In the genomic region with DNA sequence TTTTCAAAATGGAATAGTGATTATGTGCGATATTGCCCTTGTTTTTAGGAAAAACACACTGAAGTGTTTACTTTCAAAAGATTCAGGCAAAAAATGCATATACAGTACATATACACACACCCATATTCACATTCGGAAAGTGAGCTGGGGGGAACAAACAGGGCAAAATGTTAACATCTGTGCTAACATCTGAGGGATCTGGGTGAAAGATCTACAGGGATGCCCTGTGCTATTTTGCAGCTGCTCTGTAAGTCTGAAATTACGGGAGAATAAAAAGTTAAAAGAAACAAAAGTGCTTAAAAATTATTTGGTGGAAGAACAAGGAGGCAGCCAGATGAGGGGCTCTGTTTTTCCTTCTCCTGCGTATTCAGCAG, we compare ENCODE assay signal across 7 cellular contexts. TPM values are rescaled to one million over a fixed set of nuclear protein-coding genes. Genes with fewer than 3 reads are reported as not detected.
DNase-seq lines count a peak whose midpoint lies in the region; ATAC-seq, FAIRE-seq and TF ChIP-seq lines count a peak whose summit lies in the region.

No MANE protein-coding gene starts in this region.

- peaks cover 11% of the 10 kb centered on the region for H3K4me1 Mint-ChIP-seq in stimulated activated naive CD8-positive, alpha-beta T cell treated with anti-CD3 and anti-CD28 coated beads, Interleukin-15, amount 100 ng/mL, for 72 hours

- H3K27me3 Mint-ChIP-seq in stimulated activated naive CD8-positive, alpha-beta T cell treated with anti-CD3 and anti-CD28 coated beads, Interleukin-15, amount 100 ng/mL, for 72 hours: peaks cover 46% of the 10 kb centered on the region

- no peak overlapping the region for H3K27ac Mint-ChIP-seq in stimulated activated naive CD8-positive, alpha-beta T cell treated with anti-CD3 and anti-CD28 coated beads, Interleukin-15, amount 100 ng/mL, for 72 hours

- ATAC-seq in HG02852 (IDR thresholded peaks at IDR 0.05; ENCODE audit: unreplicated experiment) (peak; percentile 3), HG03460 (IDR thresholded peaks at IDR 0.05; ENCODE audit: unreplicated experiment) (no peak)
- ATAC-seq in stimulated activated naive CD8-positive, alpha-beta T cell treated with anti-CD3 and anti-CD28 coated beads, Interleukin-15, amount 100 ng/mL, for 72 hours: no peak

- H3K9me3 Mint-ChIP-seq in stimulated activated naive CD8-positive, alpha-beta T cell treated with anti-CD3 and anti-CD28 coated beads, Interleukin-15, amount 100 ng/mL, for 72 hours: no peaks in the 10 kb centered on the region

- intact Hi-C loops in ascending aorta (cut with DNase I): loop anchor here (1.0 to 10.0 kb wide), 6 partner anchors 14 to 1898 kb away; partner anchors contain the start of genes APMAP, GZF1 and NAPB
- intact Hi-C loops in kidney (cut with DNase I): no loop called here

- TF ChIP-seq CTCF in ascending aorta (IDR thresholded peaks at IDR 0.05): no peak
- TF ChIP-seq CTCF in kidney (IDR thresholded peaks at IDR 0.05; ENCODE audit: borderline replicate concordance, extremely low read depth, insufficient read depth): no peak

- FAIRE-seq in kidney (lab: Jason Lieb, UNC): no peak

- H3K27ac ChIP-seq in ascending aorta (peak overlapping the region; percentile 91 to 99), kidney (ENCODE audit: low read depth in 2 of 2, low read length in 2 of 2) (peak overlapping the region; percentile 80 to 83)

- H3K9ac ChIP-seq in kidney (ENCODE audit: low read length in 2 of 2): peak overlapping the region; percentile 61 to 78

- H3K4me1 ChIP-seq in ascending aorta: peaks cover 10 to 22% of the 10 kb centered on the region in 2 donors
- H3K4me1 ChIP-seq in kidney (ENCODE audit: control insufficient read depth in 1 of 2, insufficient read depth in 1 of 2, low read depth in 1 of 2, low read length in 2 of 2): peaks cover 17 to 21% of the 10 kb centered on the region in 2 donors

- H3K4me3 ChIP-seq in ascending aorta (peak overlapping the region; percentile 89 to 94), kidney (ENCODE audit: low read length in 2 of 2) (peak overlapping the region; percentile 70 to 76)

- H3K36me3 ChIP-seq in ascending aorta (peaks cover 25 to 32% of the 10 kb centered on the region in 2 donors), kidney (ENCODE audit: control insufficient read depth in 1 of 2, insufficient read depth in 2 of 2, low read length in 2 of 2) (peaks cover 4 to 15% of the 10 kb centered on the region in 2 donors)

- H3K27me3 ChIP-seq in ascending aorta: no peaks in the 10 kb centered on the region

- DNase-seq in ascending aorta (ENCODE audit: low spot score in 2 of 2) (no peak), kidney (no peak)
- DNase-seq in stimulated activated naive CD8-positive, alpha-beta T cell treated with anti-CD3 and anti-CD28 coated beads, Interleukin-15, amount 100 ng/mL, for 72 hours: no peak
- DNase-seq in activated effector memory CD4-positive, alpha-beta T cell treated with anti-CD3 and anti-CD28 coated beads, Interleukin-2, amount 50 U/mL, for 16 hours: no peak
- DNase-seq in stimulated activated CD4-positive, alpha-beta T cell treated with anti-CD3 and anti-CD28 coated beads, Interleukin-2, amount 100 ng/mL, for 48 hours: no peak

- H3K4me3 Mint-ChIP-seq in stimulated activated naive CD8-positive, alpha-beta T cell treated with anti-CD3 and anti-CD28 coated beads, Interleukin-15, amount 100 ng/mL, for 72 hours: peak overlapping the region; percentile 53 to 74

- H3K9me3 ChIP-seq in ascending aorta (no peaks in the 10 kb centered on the region), kidney (ENCODE audit: control insufficient read depth in 1 of 2, low read length in 2 of 2) (no peaks in the 10 kb centered on the region)

RNA-seq across cellular contexts. Expression of gene CST3, which starts 0.9 kb away (rescaled TPM):
- total RNA-seq in ascending aorta: 2,609 TPM
- 852 TPM for total RNA-seq in kidney
- 942 TPM for polyA plus RNA-seq in kidney (ENCODE audit: insufficient read depth, low read depth, low replicate concordance)

RNA-seq across cellular contexts. Expression of gene CST9, which starts 31.2 kb away (rescaled TPM):
- total RNA-seq in ascending aorta (not detected), kidney (not detected)
- not detected for polyA plus RNA-seq in kidney (ENCODE audit: insufficient read depth, low read depth, low replicate concordance)

RNA-seq across cellular contexts. Expression of gene CST4, which starts 51.9 kb away (rescaled TPM):
- not detected for total RNA-seq in ascending aorta
- not detected for total RNA-seq in kidney
- not detected for polyA plus RNA-seq in kidney (ENCODE audit: insufficient read depth, low read depth, low replicate concordance)
